In genomic region chr5:169873642-169874041, GRCh38 we compare ENCODE assay signal across 13 cellular contexts.
DNase-seq lines count a peak whose midpoint lies in the region; ATAC-seq and TF ChIP-seq lines count a peak whose summit lies in the region.
"Had no signal": no experiment of that assay in that cellular context is flagged by ENCODE, and none has a peak within 500 bp of the region (broad histone marks: within the 10 kb centered on the region; RNA-seq: fewer than 3 reads in every experiment).

No MANE protein-coding gene starts in this region.

- peaks cover 71% of the 10 kb centered on the region for H3K36me3 Mint-ChIP-seq in CD8-positive, alpha-beta T cell

- no peaks in the 10 kb centered on the region for H3K27me3 ChIP-seq in lower lobe of right lung (ENCODE audit: low read depth)
- H3K27me3 ChIP-seq in CD8-positive, alpha-beta T cell (ENCODE audit: insufficient read depth, low read length) = no peaks in the 10 kb centered on the region

- H3K36me3 ChIP-seq in lower lobe of right lung = no peaks in the 10 kb centered on the region
- peaks cover 7% of the 10 kb centered on the region for H3K36me3 ChIP-seq in CD8-positive, alpha-beta T cell (ENCODE audit: insufficient read depth, low read length)

- no peaks in the 10 kb centered on the region for H3K9me3 ChIP-seq in lower lobe of right lung
- no peaks in the 10 kb centered on the region for H3K9me3 ChIP-seq in CD8-positive, alpha-beta T cell (ENCODE audit: low read length)

- no peaks in the 10 kb centered on the region for H3K27me3 Mint-ChIP-seq in CD8-positive, alpha-beta T cell (ENCODE audit: low read depth)

- H3K27ac ChIP-seq in lower lobe of right lung = no peak overlapping the region
- H3K27ac ChIP-seq in CD8-positive, alpha-beta T cell (ENCODE audit: low read depth, low read length) = no peak overlapping the region

- H3K4me1 Mint-ChIP-seq in CD8-positive, alpha-beta T cell (ENCODE audit: low read depth) = peaks cover 8% of the 10 kb centered on the region

- no peaks in the 10 kb centered on the region for H3K9me3 Mint-ChIP-seq in CD8-positive, alpha-beta T cell
- H3K9me3 Mint-ChIP-seq: activated T-cell treated with anti-CD3 and anti-CD28 coated beads, Interleukin-2, amount 50 U/mL, for 4 hours had no signal

- no peak overlapping the region for H3K4me3 Mint-ChIP-seq in CD8-positive, alpha-beta T cell
- H3K4me3 Mint-ChIP-seq: activated T-cell treated with anti-CD3 and anti-CD28 coated beads, Interleukin-2, amount 50 U/mL, for 4 hours had no signal

- peaks cover 32% of the 10 kb centered on the region for H3K4me1 ChIP-seq in lower lobe of right lung
- no peaks in the 10 kb centered on the region for H3K4me1 ChIP-seq in CD8-positive, alpha-beta T cell (ENCODE audit: insufficient read depth, low read length)

- no peak overlapping the region for H3K4me3 ChIP-seq in NB4 (ENCODE audit: low read depth, low read length)
- no peak overlapping the region for H3K4me3 ChIP-seq in choroid plexus epithelial cell (ENCODE audit: low read depth, low read length)
- no peak overlapping the region for H3K4me3 ChIP-seq in lower lobe of right lung
- H3K4me3 ChIP-seq in CD8-positive, alpha-beta T cell (ENCODE audit: low read depth, low read length) = no peak overlapping the region

- no peak for TF ChIP-seq CTCF in NB4 (IDR thresholded peaks at IDR 0.05; ENCODE audit: low read depth, low read length)
- no peak for TF ChIP-seq CTCF in choroid plexus epithelial cell (conservative IDR thresholded peaks at IDR 0.05; ENCODE audit: low read depth, low read length)
- no peak for TF ChIP-seq CTCF in lower lobe of right lung (IDR thresholded peaks at IDR 0.05)
- TF ChIP-seq CTCF in CD8-positive, alpha-beta T cell (IDR thresholded peaks at IDR 0.05) = no peak

- no peak overlapping the region for H3K27ac Mint-ChIP-seq in CD8-positive, alpha-beta T cell

- POLR2A ChIA-PET in CD8-positive, alpha-beta T cell (lab: Charles Lee) = no interaction called here

- intact Hi-C loops in lower lobe of right lung (cut with DNase I) = no loop called here
- intact Hi-C loops in CD8-positive, alpha-beta T cell (cut with DNase I, micrococcal nuclease) = no loop called here

- CTCF ChIA-PET in CD8-positive, alpha-beta T cell (lab: Charles Lee) = no interaction called here

- TF ChIP-seq POLR2A in NB4 (IDR thresholded peaks at IDR 0.05; ENCODE audit: extremely low read depth, insufficient read length) = peak; percentile 29

- DNase-seq in NB4 (ENCODE audit: low read depth) (peak; percentile 94), choroid plexus epithelial cell (ENCODE audit: low read depth) (peak; percentile 99), lower lobe of right lung (no peak), superior temporal gyrus (ENCODE audit: extremely low spot score) (peak; percentile 78), HuH-7.5 (ENCODE audit: low spot score) (no peak), SW 1271 (lab: John Stamatoyannopoulos, UW) (no peak)
- DNase-seq in CD8-positive, alpha-beta T cell = no peak
- DNase-seq: activated T-cell treated with anti-CD3 and anti-CD28 coated beads, Interleukin-2, amount 50 U/mL, for 4 hours; cerebellar nuclear complex; NCI-H1105 treated with DMSO at 0.1 percent for 48 hours; OCI-M1; stimulated activated naive CD4-positive, alpha-beta T cell had no signal

- ATAC-seq in lower lobe of right lung (peak; percentile 54 to 79), HG03442 (IDR thresholded peaks at IDR 0.05; ENCODE audit: unreplicated experiment) (no peak)
- no peak for ATAC-seq in CD8-positive, alpha-beta T cell
- ATAC-seq: activated T-cell treated with anti-CD3 and anti-CD28 coated beads, Interleukin-2, amount 50 U/mL, for 4 hours had no signal

Comparison
In these comparisons a context has a peak if more than half of its experiments do, and no peak if none do; other contexts are left out.
1. DNase-seq: peak in NB4 (single experiment), choroid plexus epithelial cell (single experiment) and superior temporal gyrus (single experiment); none in lower lobe of right lung (single experiment), HuH-7.5 (single experiment), SW 1271 (0 of 2) and CD8-positive, alpha-beta T cell (0 of 7).
2. ATAC-seq: peak in lower lobe of right lung (2 of 2); none in HG03442 (single experiment) and CD8-positive, alpha-beta T cell (single experiment).